Comparison of ENCODE assay signal across 27 cellular contexts in the genomic region with DNA sequence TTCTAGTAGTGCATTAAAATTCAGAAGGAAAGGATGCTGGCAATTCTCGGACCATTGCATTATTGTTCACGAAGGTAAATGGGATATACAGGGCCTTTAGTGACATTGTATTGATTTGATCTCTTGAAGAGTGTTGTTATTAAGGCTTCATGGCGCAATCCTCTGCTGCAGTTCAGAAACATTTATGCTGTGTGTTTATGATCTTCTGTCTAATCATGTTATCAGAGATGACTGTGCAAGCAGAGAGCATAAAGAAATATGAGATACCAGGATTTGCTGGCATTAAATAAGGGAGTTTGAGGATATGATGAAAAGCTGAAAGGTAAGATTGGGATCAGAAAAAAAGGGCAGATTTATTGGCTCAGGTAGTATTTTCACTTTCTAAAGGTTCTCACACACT.
"Had no signal": no experiment of that assay in that cellular context is flagged by ENCODE, and none has a peak within 500 bp of the region (broad histone marks: within the 10 kb centered on the region; RNA-seq: fewer than 3 reads in every experiment).

No MANE protein-coding gene starts in this region.

- H3K9ac ChIP-seq: SK-N-SH had no signal

- H3K9me2 ChIP-seq: SK-N-SH had no signal

- H3K36me3 ChIP-seq: MG63 had no signal

- FAIRE-seq: HepG2 had no signal

- H3K9me3 ChIP-seq: MG63, SK-N-SH had no signal

- H3K4me3 ChIP-seq: MG63 had no signal

- ATAC-seq: HepG2, Panc1, PC-3 had no signal

- H3K27me3 ChIP-seq: MG63 had no signal

- DNase-seq: IMR-90; Karpas-422; KG1; MG63; NCI-H1092; NCI-H1105 treated with DMSO at 0.1 percent for 48 hours; NCI-H1417 treated with DMSO at 0.1 percent for 48 hours; NCI-H146; NCI-H1694 treated with DMSO at 0.1 percent for 48 hours; NCI-H1930; NCI-H2081; NCI-H2107; NCI-H2171 treated with DMSO at 0.1 percent for 48 hours; NCI-H226; NCI-H446; NCI-H510A; NCI-H524 treated with DMSO at 0.1 percent for 48 hours; NCI-H69; NCI-H774; NK-92 treated with Interleukin-12 subunit alpha and Interleukin-12 subunit beta, amount 100 ng/mL, for 24 hours; PC-3; SHP77; SK-N-SH; SW 1271 had no signal

- H3K27ac ChIP-seq: RWPE1 had no signal

- H3K4me2 ChIP-seq: SK-N-SH had no signal
